ENCODE assay signal across 8 cellular contexts in genomic region chr15:84982301-84982920, GRCh38. TPM values are rescaled to one million over a fixed set of nuclear protein-coding genes. Genes with fewer than 3 reads are reported as not detected.
DNase-seq lines count a peak whose midpoint lies in the region; ATAC-seq and TF ChIP-seq lines count a peak whose summit lies in the region.

No MANE protein-coding gene starts in this region.

- H3K27ac Mint-ChIP-seq in activated naive CD4-positive, alpha-beta T cell treated with anti-CD3 and anti-CD28 coated beads, Interleukin-2, amount 10 ng/mL, durations not matched to agents 7 days and 5 days = peak overlapping the region; percentile 89

- H3K27me3 ChIP-seq in PC-3 (ENCODE audit: low read length) = no peaks in the 10 kb centered on the region

- ATAC-seq in GM18502 (IDR thresholded peaks at IDR 0.05; ENCODE audit: poor library complexity, unreplicated experiment) = peak; percentile 5
- ATAC-seq in PC-3 = no peak
- no peak for ATAC-seq in left cardiac atrium
- ATAC-seq in GM18870 (IDR thresholded peaks at IDR 0.05; ENCODE audit: unreplicated experiment) = no peak

- BruUV-seq in PC-3 (replicated peaks; lab: Mats Ljungman, UMichigan) = no TSS peak

- H3K9me3 ChIP-seq in PC-3 (ENCODE audit: low read length) = no peaks in the 10 kb centered on the region

- peak overlapping the region; percentile 92 for H3K4me3 ChIP-seq in PC-3 (ENCODE audit: low read length)

- H3K27me3 Mint-ChIP-seq in activated naive CD4-positive, alpha-beta T cell treated with anti-CD3 and anti-CD28 coated beads, Interleukin-2, amount 10 ng/mL, durations not matched to agents 7 days and 5 days = peaks cover 30% of the 10 kb centered on the region

- peak overlapping the region; percentile 81 for H3K4me2 ChIP-seq in PC-3 (ENCODE audit: low read length)

- peak overlapping the region; percentile 87 for H3K9ac ChIP-seq in PC-3 (ENCODE audit: low read length)

- DNase-seq in PC-3 (peak; percentile 33), left cardiac atrium (peak; percentile 58), renal cortical epithelial cell (ENCODE audit: low read depth) (peak; percentile 43), SW480 (ENCODE audit: low spot score) (no peak), GDM1 (lab: John Stamatoyannopoulos, UW) (no peak)
- DNase-seq in activated naive CD4-positive, alpha-beta T cell treated with anti-CD3 and anti-CD28 coated beads, Interleukin-2, amount 10 ng/mL, durations not matched to agents 7 days and 5 days = peak; percentile 61

- CTCF ChIA-PET in PC-3 (lab: Charles Lee) = no interaction called here
- CTCF ChIA-PET in activated naive CD4-positive, alpha-beta T cell treated with anti-CD3 and anti-CD28 coated beads, Interleukin-2, amount 10 ng/mL, durations not matched to agents 7 days and 5 days (lab: Charles Lee) = interaction anchor here (0.9 to 1.2 kb wide), 2 partner anchors 62 to 384 kb away, joined by 3 read pairs; no protein-coding TSS in a partner anchor

- peak overlapping the region; percentile 90 for H3K4me3 Mint-ChIP-seq in activated naive CD4-positive, alpha-beta T cell treated with anti-CD3 and anti-CD28 coated beads, Interleukin-2, amount 10 ng/mL, durations not matched to agents 7 days and 5 days

- peaks cover 26% of the 10 kb centered on the region for H3K4me1 ChIP-seq in PC-3 (ENCODE audit: insufficient read depth, low read length)

- no peaks in the 10 kb centered on the region for H3F3A ChIP-seq in PC-3 (ENCODE audit: low read length, unreplicated experiment)

- H3K79me2 ChIP-seq in PC-3 (ENCODE audit: low read length) = peaks cover 57% of the 10 kb centered on the region

- POLR2A ChIA-PET in PC-3 (lab: Charles Lee; ENCODE audit: unreplicated experiment) = no interaction called here

- no peak for TF ChIP-seq CTCF in PC-3 (conservative IDR thresholded peaks at IDR 0.05; ENCODE audit: low read depth, low read length)

- peaks cover 2% of the 10 kb centered on the region for H3K36me3 Mint-ChIP-seq in activated naive CD4-positive, alpha-beta T cell treated with anti-CD3 and anti-CD28 coated beads, Interleukin-2, amount 10 ng/mL, durations not matched to agents 7 days and 5 days

- H2AFZ ChIP-seq in PC-3 (ENCODE audit: low read length) = peak overlapping the region; percentile 13; the same call in 1 of the 2 replicates

- H3K27ac ChIP-seq in PC-3 (ENCODE audit: low read length) = peak overlapping the region; percentile 87

- no peaks in the 10 kb centered on the region for H3K9me2 ChIP-seq in PC-3 (replicated peaks; ENCODE audit: low read length)

- H3K9me3 Mint-ChIP-seq in activated naive CD4-positive, alpha-beta T cell treated with anti-CD3 and anti-CD28 coated beads, Interleukin-2, amount 10 ng/mL, durations not matched to agents 7 days and 5 days = no peaks in the 10 kb centered on the region

- H4K20me1 ChIP-seq in PC-3 (ENCODE audit: low read length) = peaks cover 36% of the 10 kb centered on the region

- peaks cover 60% of the 10 kb centered on the region for H3K4me1 Mint-ChIP-seq in activated naive CD4-positive, alpha-beta T cell treated with anti-CD3 and anti-CD28 coated beads, Interleukin-2, amount 10 ng/mL, durations not matched to agents 7 days and 5 days

- intact Hi-C loops in PC-3 (cut with micrococcal nuclease) (no loop called here), left cardiac atrium (cut with DNase I) (loop anchor here in 1 of 2 donors (5.0 to 10.0 kb wide), 2 partner anchors 65 to 132 kb away; no protein-coding TSS in a partner anchor)

- no peaks in the 10 kb centered on the region for H3K36me3 ChIP-seq in PC-3 (ENCODE audit: low read depth, low read length)

RNA-seq across cellular contexts. Expression of gene PDE8A, which starts 0.8 kb away (rescaled TPM):
- 44.2 and 62.0 TPM in 2 replicates for total RNA-seq in PC-3 (2014; rRNA removed)
- 10 to 100 TPM; 21.1 to 26.3 TPM for total RNA-seq in left cardiac atrium
- 23.8 and 36.7 TPM in 2 replicates for total RNA-seq in renal cortical epithelial cell

Comparison
In these comparisons a context has a peak if more than half of its experiments do, and no peak if none do; other contexts are left out.
1. DNase-seq: peak in PC-3 (single experiment), activated naive CD4-positive, alpha-beta T cell treated with anti-CD3 and anti-CD28 coated beads, Interleukin-2, amount 10 ng/mL, durations not matched to agents 7 days and 5 days (single experiment), left cardiac atrium (single experiment) and renal cortical epithelial cell (single experiment); none in SW480 (single experiment) and GDM1 (single experiment).